8 cellular contexts compared by ENCODE assay signal in the genomic region with DNA sequence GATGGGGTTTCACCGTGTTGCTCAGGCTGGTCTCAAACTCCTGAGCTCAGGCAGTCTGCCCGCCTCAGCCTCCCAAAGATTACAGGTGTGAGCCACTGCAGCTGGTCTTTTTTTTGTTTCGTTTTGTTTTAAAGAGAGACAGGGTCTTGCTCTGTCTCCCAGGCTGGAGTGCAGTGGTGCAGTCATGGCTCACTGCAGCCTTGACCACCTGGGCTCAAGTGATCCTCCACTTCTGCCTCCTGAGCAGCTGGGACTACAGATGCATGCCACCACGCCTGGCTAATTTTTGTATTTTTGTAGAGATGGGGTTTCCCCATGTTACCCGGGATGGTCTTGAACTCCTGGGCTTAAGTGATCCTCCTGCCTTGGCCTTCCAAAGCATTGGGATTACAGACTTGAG.
A peak's percentile ranks its signal among the peaks of the same experiment; 100 is the strongest.
DNase-seq lines count a peak whose midpoint lies in the region; ATAC-seq and TF ChIP-seq lines count a peak whose summit lies in the region.
"Not testable (repeated sequence)": the region's sequence is repeated elsewhere in the genome, so short reads cannot be mapped to it uniquely, and the experiment has no call there.

No MANE protein-coding gene starts in this region.

- H3K36me3 Mint-ChIP-seq in nephron progenitor cell (ENCODE audit: low read depth), result peaks cover 29% of the 10 kb centered on the region

- not testable (repeated sequence) for H3K4me3 ChIP-seq in BLaER1 treated with 17β-estradiol and CSF1 and Interleukin-3, amounts not matched to agents 10 nM and 100 nM

- peak overlapping the region in 5 of 11 experiments; percentile 13 to 69 (median 55); a peak in 9 of 22 replicates for H3K27ac ChIP-seq in BLaER1 treated with 17β-estradiol and CSF1 and Interleukin-3, amounts not matched to agents 10 nM and 100 nM

- peak overlapping the region in 6 of 11 experiments; percentile 1 to 58 (median 34); a peak in 7 of 22 replicates for H3K9ac ChIP-seq in BLaER1 treated with 17β-estradiol and CSF1 and Interleukin-3, amounts not matched to agents 10 nM and 100 nM

- peaks cover 40 to 84% (median 74%) of the 10 kb centered on the region in 10 experiments for H3K4me1 ChIP-seq in BLaER1 treated with 17β-estradiol and CSF1 and Interleukin-3, amounts not matched to agents 10 nM and 100 nM

- peak; percentile 55 for ATAC-seq in GM18861 (IDR thresholded peaks at IDR 0.05; ENCODE audit: unreplicated experiment)
- ATAC-seq in GM19438 (IDR thresholded peaks at IDR 0.05; ENCODE audit: low read depth, unreplicated experiment), result peak; percentile 76
- ATAC-seq in GM21723 (IDR thresholded peaks at IDR 0.05; ENCODE audit: unreplicated experiment), result peak; percentile 71
- peak; percentile 53 for ATAC-seq in HG02970 (IDR thresholded peaks at IDR 0.05; ENCODE audit: low FRiP score, unreplicated experiment)
- ATAC-seq in HG03196 (IDR thresholded peaks at IDR 0.05; ENCODE audit: unreplicated experiment), result peak; percentile 62

- peak overlapping the region; percentile 20 to 87 (median 70); a peak in 19 of 22 replicates for H3K4me2 ChIP-seq in BLaER1 treated with 17β-estradiol and CSF1 and Interleukin-3, amounts not matched to agents 10 nM and 100 nM

- peak overlapping the region; percentile 66 for H3K27ac Mint-ChIP-seq in nephron progenitor cell

- H4K20me1 ChIP-seq in BLaER1 treated with 17β-estradiol and CSF1 and Interleukin-3, amounts not matched to agents 10 nM and 100 nM, result peaks cover 65 to 99% (median 86%) of the 10 kb centered on the region in 11 experiments

- not testable (repeated sequence) for H3K4me3 Mint-ChIP-seq in nephron progenitor cell

- H3K36me3 ChIP-seq in BLaER1 treated with 17β-estradiol and CSF1 and Interleukin-3, amounts not matched to agents 10 nM and 100 nM, result peaks cover 49 to 96% (median 68%) of the 10 kb centered on the region in 11 experiments

- peaks cover 20% of the 10 kb centered on the region for H3K4me1 Mint-ChIP-seq in nephron progenitor cell

- H3K9me3 ChIP-seq in BLaER1 treated with 17β-estradiol and CSF1 and Interleukin-3, amounts not matched to agents 10 nM and 100 nM (replicated peaks in 1 of 11), result not testable (repeated sequence)

- H3K27me3 Mint-ChIP-seq in nephron progenitor cell (ENCODE audit: low read depth, poor library complexity), result not testable (repeated sequence)

- peak; percentile 83 for DNase-seq in NAMALWA (ENCODE audit: low spot score)
- not testable (repeated sequence) for DNase-seq in nephron progenitor cell

- H3K27me3 ChIP-seq in BLaER1 treated with 17β-estradiol and CSF1 and Interleukin-3, amounts not matched to agents 10 nM and 100 nM, result not testable (repeated sequence)

- not testable (repeated sequence) for TF ChIP-seq CTCF in nephron progenitor cell (IDR thresholded peaks at IDR 0.05)

- H3K9me3 Mint-ChIP-seq in nephron progenitor cell, result not testable (repeated sequence)
